In genomic region chr16:64990101-64990500, GRCh38 we compare ENCODE assay signal across 18 cellular contexts.
"Had no signal": no experiment of that assay in that cellular context is flagged by ENCODE, and none has a peak within 500 bp of the region (broad histone marks: within the 10 kb centered on the region; RNA-seq: fewer than 3 reads in every experiment).

No MANE protein-coding gene starts in this region.

- DNase-seq: cortex of kidney; dorsolateral prefrontal cortex; effector memory CD4-positive, alpha-beta T cell; foreskin keratinocyte; head of caudate nucleus; kidney; left cardiac atrium; left ventricle myocardium superior; naive B cell; sigmoid colon; small intestine; stimulated activated CD4-positive, alpha-beta T cell treated with anti-CD3 and anti-CD28 coated beads, Interleukin-2, amount 100 ng/mL, for 48 hours; stimulated activated naive CD4-positive, alpha-beta T cell treated with Interleukin-2 at 50 U/mL for 16 hours; trophoblast cell had no signal

- H3K4me3 ChIP-seq: dorsolateral prefrontal cortex, hepatocyte, lung, right atrium auricular region, sigmoid colon had no signal

- H3K36me3 Mint-ChIP-seq: naive B cell had no signal

- H3K4me2 ChIP-seq: hepatocyte had no signal

- H3K27ac ChIP-seq: dorsolateral prefrontal cortex, foreskin keratinocyte, hepatocyte, neutrophil, right atrium auricular region, sigmoid colon had no signal

- H2AFZ ChIP-seq: hepatocyte had no signal

- H3K27me3 ChIP-seq: dorsolateral prefrontal cortex, foreskin keratinocyte, hepatocyte, neutrophil, right atrium auricular region, sigmoid colon had no signal

- ATAC-seq: foreskin keratinocyte, left cardiac atrium, left ventricle myocardium superior had no signal

- H3K4me3 Mint-ChIP-seq: naive B cell had no signal

- H3K4me1 Mint-ChIP-seq: naive B cell had no signal

- H3K27me3 Mint-ChIP-seq: naive B cell had no signal

- H3K4me1 ChIP-seq: foreskin keratinocyte, right atrium auricular region, sigmoid colon had no signal

- H3K36me3 ChIP-seq: neutrophil had no signal

- H3K27ac Mint-ChIP-seq: naive B cell had no signal

- H3K9me3 ChIP-seq: neutrophil, right atrium auricular region, sigmoid colon had no signal
